In genomic region chr3:182083112-182083511, GRCh38 we compare ENCODE assay signal across 15 cellular contexts.
"Had no signal": no experiment of that assay in that cellular context is flagged by ENCODE, and none has a peak within 500 bp of the region (broad histone marks: within the 10 kb centered on the region; RNA-seq: fewer than 3 reads in every experiment).

No MANE protein-coding gene starts in this region.

- H3K27me3 ChIP-seq: brain microvascular endothelial cell, left lung, suprapubic skin had no signal

- DNase-seq: activated CD4-positive, alpha-beta T cell treated with anti-CD3 and anti-CD28 coated beads for 4 hours; activated CD8-positive, alpha-beta memory T cell treated with anti-CD3 and anti-CD28 coated beads, Interleukin-2, amount 50 U/mL, for 4 hours; activated CD8-positive, alpha-beta T cell treated with anti-CD3 and anti-CD28 coated beads for 36 hours; activated naive CD4-positive, alpha-beta T cell treated with Interleukin-2 at 50 U/mL for 16 hours; brain microvascular endothelial cell; dermis blood vessel endothelial cell; left lung; psoas muscle; stimulated activated CD4-positive, alpha-beta T cell treated with anti-CD3 and anti-CD28 coated beads, Interleukin-4, amount 100 ng/mL, for 1 hour; stimulated activated CD8-positive, alpha-beta memory T cell treated with anti-CD3 and anti-CD28 coated beads, Interleukin-4, amount 100 ng/mL, for 48 hours; stimulated activated naive CD8-positive, alpha-beta T cell treated with anti-CD3 and anti-CD28 coated beads, Interleukin-15, Interleukin-2, amounts not matched to agents 100 U/mL and 50 U/mL, for 24 hours; T-helper 9 cell had no signal

- H3K4me1 ChIP-seq: left lung, psoas muscle, suprapubic skin had no signal

- ATAC-seq: activated CD8-positive, alpha-beta T cell treated with anti-CD3 and anti-CD28 coated beads for 36 hours; left lung; natural killer cell treated with Interleukin-12 subunit alpha and Interleukin-12 subunit beta and Interleukin-15 and Interleukin-18, amount 100 ng/mL, for 72 hours; psoas muscle; stimulated activated naive CD8-positive, alpha-beta T cell treated with anti-CD3 and anti-CD28 coated beads, Interleukin-15, Interleukin-2, amounts not matched to agents 100 U/mL and 50 U/mL, for 24 hours had no signal

- H3K4me3 ChIP-seq: left lung, psoas muscle, suprapubic skin had no signal

- H3K27ac ChIP-seq: brain microvascular endothelial cell, left lung, psoas muscle, suprapubic skin, VCaP had no signal

- H3K9me3 ChIP-seq: left lung, psoas muscle, suprapubic skin had no signal

- H3K36me3 ChIP-seq: brain microvascular endothelial cell, left lung, suprapubic skin had no signal
